ENCODE assay signal across 1 cellular context in the genomic region with DNA sequence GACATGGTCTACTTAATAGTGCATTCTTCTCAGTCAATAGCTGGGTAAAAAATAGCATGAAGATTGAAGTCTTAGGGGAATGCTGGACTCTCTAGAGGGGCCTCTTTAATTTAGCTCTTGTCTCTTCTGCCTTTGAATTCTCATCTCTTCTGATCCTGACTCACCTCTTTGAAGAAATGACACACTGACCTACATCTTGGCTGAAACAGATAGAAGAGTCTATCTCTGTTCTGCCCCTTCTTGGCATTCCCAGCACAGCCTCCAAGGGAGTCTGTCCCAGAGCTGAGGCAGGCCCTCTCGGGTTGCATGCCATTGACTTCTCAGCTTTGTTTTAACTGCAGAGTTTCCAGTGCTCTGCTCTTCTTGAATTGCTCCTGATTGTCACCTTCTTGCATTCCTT.
TF ChIP-seq lines count a peak whose summit lies in the region.

No MANE protein-coding gene starts in this region.

TF ChIP-seq in SK-N-SH, 30 proteins besides CTCF, POLR2A, EP300 and RAD21 (continued from another document):
- TF ChIP-seq GATA2 (CRISPR knock-in tag; IDR thresholded peaks at IDR 0.05) (no peak), MXI1 (IDR thresholded peaks at IDR 0.05; ENCODE audit: low read depth, low read length) (no peak), CHD2 (IDR thresholded peaks at IDR 0.05; ENCODE audit: low read length, partially characterized antibody) (no peak), RFX5 (IDR thresholded peaks at IDR 0.05; ENCODE audit: low read length) (no peak), SIN3A (IDR thresholded peaks at IDR 0.05; ENCODE audit: borderline replicate concordance, low read depth, low read length) (no peak), RCOR1 (IDR thresholded peaks at IDR 0.05; ENCODE audit: low read length) (no peak), POLR2AphosphoS5 (IDR thresholded peaks at IDR 0.05; ENCODE audit: low read depth, low read length) (no peak), FOXJ3 (CRISPR knock-in tag; IDR thresholded peaks at IDR 0.05) (no peak), JUND (IDR thresholded peaks at IDR 0.05) (no peak), ELF1 (IDR thresholded peaks at IDR 0.05) (no peak)
- TF ChIP-seq, protein P1, sequence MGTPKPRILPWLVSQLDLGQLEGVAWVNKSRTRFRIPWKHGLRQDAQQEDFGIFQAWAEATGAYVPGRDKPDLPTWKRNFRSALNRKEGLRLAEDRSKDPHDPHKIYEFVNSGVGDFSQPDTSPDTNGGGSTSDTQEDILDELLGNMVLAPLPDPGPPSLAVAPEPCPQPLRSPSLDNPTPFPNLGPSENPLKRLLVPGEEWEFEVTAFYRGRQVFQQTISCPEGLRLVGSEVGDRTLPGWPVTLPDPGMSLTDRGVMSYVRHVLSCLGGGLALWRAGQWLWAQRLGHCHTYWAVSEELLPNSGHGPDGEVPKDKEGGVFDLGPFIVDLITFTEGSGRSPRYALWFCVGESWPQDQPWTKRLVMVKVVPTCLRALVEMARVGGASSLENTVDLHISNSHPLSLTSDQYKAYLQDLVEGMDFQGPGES (IDR thresholded peaks at IDR 0.05; ENCODE audit: low read depth, low read length) = no peak
- TF ChIP-seq, protein P2, sequence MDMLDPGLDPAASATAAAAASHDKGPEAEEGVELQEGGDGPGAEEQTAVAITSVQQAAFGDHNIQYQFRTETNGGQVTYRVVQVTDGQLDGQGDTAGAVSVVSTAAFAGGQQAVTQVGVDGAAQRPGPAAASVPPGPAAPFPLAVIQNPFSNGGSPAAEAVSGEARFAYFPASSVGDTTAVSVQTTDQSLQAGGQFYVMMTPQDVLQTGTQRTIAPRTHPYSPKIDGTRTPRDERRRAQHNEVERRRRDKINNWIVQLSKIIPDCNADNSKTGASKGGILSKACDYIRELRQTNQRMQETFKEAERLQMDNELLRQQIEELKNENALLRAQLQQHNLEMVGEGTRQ (IDR thresholded peaks at IDR 0.05; ENCODE audit: borderline replicate concordance, low read depth, low read length) = no peak
- TF ChIP-seq, protein P3, sequence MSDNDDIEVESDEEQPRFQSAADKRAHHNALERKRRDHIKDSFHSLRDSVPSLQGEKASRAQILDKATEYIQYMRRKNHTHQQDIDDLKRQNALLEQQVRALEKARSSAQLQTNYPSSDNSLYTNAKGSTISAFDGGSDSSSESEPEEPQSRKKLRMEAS (IDR thresholded peaks at IDR 0.05; ENCODE audit: low read depth) = no peak
